8 cellular contexts compared by ENCODE assay signal in genomic region chr5:174418809-174419522, GRCh38.
DNase-seq lines count a peak whose midpoint lies in the region; ATAC-seq and TF ChIP-seq lines count a peak whose summit lies in the region.

No MANE protein-coding gene starts in this region.

- H3K9me3 Mint-ChIP-seq in MCF 10A (ENCODE audit: unreplicated experiment), result no peaks in the 10 kb centered on the region
- H3K9me3 Mint-ChIP-seq in naive thymus-derived CD8-positive, alpha-beta T cell, result no peaks in the 10 kb centered on the region

- CTCF ChIA-PET in MCF 10A (lab: Yijun Ruan, JAX), result interaction anchor here (0.6 to 15.8 kb wide), 60 partner anchors 8 to 1088 kb away, joined by 3 to 326 read pairs (median 6); no protein-coding TSS in a partner anchor

- no TSS peak for BruUV-seq in MCF 10A (replicated peaks; lab: Mats Ljungman, UMichigan)

- peak overlapping the region; percentile 43 for H3K4me3 Mint-ChIP-seq in MCF 10A (ENCODE audit: unreplicated experiment)
- H3K4me3 Mint-ChIP-seq in naive thymus-derived CD8-positive, alpha-beta T cell, result peak overlapping the region; percentile 62 to 85 (median 73)

- H3K4me1 Mint-ChIP-seq in MCF 10A (ENCODE audit: insufficient read depth, unreplicated experiment), result peaks cover 14% of the 10 kb centered on the region
- H3K4me1 Mint-ChIP-seq in naive thymus-derived CD8-positive, alpha-beta T cell, result peaks cover 5 to 17% (median 14%) of the 10 kb centered on the region in 4 donors

- ATAC-seq in GM19324 (IDR thresholded peaks at IDR 0.05; ENCODE audit: low FRiP score, unreplicated experiment) (peak; percentile 14), HG03342 (IDR thresholded peaks at IDR 0.05; ENCODE audit: unreplicated experiment) (peak; percentile 39)
- ATAC-seq in naive thymus-derived CD8-positive, alpha-beta T cell, result peak; percentile 41 to 53

- intact Hi-C loops in MCF 10A (cut with micrococcal nuclease), result loop anchor here (1.0 to 10.0 kb wide), 9 partner anchors 83 to 517 kb away; partner anchors contain the start of genes MSX2 and NSG2

- no peaks in the 10 kb centered on the region for H3K36me3 Mint-ChIP-seq in MCF 10A (ENCODE audit: insufficient read depth, unreplicated experiment)
- no peaks in the 10 kb centered on the region for H3K36me3 Mint-ChIP-seq in naive thymus-derived CD8-positive, alpha-beta T cell

- POLR2A ChIA-PET in MCF 10A (lab: Yijun Ruan, JAX), result interaction anchor here (0.5 to 1.8 kb wide), 14 partner anchors 12 to 572 kb away, joined by 3 to 10 read pairs (median 3); no protein-coding TSS in a partner anchor
- POLR2A ChIA-PET in naive thymus-derived CD8-positive, alpha-beta T cell (lab: Charles Lee), result interaction anchor here (0.6 kb wide), 1 partner anchor 195 kb away, joined by 5 read pairs; no protein-coding TSS in a partner anchor

- no peak for DNase-seq in MCF 10A (ENCODE audit: unreplicated experiment)
- DNase-seq in naive thymus-derived CD8-positive, alpha-beta T cell, result peak in 1 of 10 donors; percentile 18
- no peak for DNase-seq in hippocampal formation (lab: John Stamatoyannopoulos, UW)
- no peak for DNase-seq in stimulated activated CD4-positive, alpha-beta T cell treated with anti-CD3 and anti-CD28 coated beads, Interleukin-4, amount 100 ng/mL, for 24 hours
- no peak for DNase-seq in stimulated activated CD4-positive, alpha-beta T cell treated with anti-CD3 and anti-CD28 coated beads, Interleukin-2, amount 100 ng/mL, for 24 hours
- no peak for DNase-seq in NCI-H1092 treated with DMSO at 0.1 percent for 48 hours (lab: John Stamatoyannopoulos, UW)

- TF ChIP-seq CTCF in MCF 10A (IDR thresholded peaks at IDR 0.05; ENCODE audit: unreplicated experiment), result no peak

- no peak overlapping the region for H3K27ac Mint-ChIP-seq in MCF 10A (ENCODE audit: low read depth, unreplicated experiment)
- H3K27ac Mint-ChIP-seq in naive thymus-derived CD8-positive, alpha-beta T cell, result peak overlapping the region in 4 of 10 donors; percentile 7 to 68 (median 57)

- peaks cover 12% of the 10 kb centered on the region for H3K27me3 Mint-ChIP-seq in MCF 10A (ENCODE audit: insufficient read depth, unreplicated experiment)
- peaks cover 10 to 39% (median 18%) of the 10 kb centered on the region in 5 donors for H3K27me3 Mint-ChIP-seq in naive thymus-derived CD8-positive, alpha-beta T cell
